ENCODE assay signal across 1 cellular context in genomic region chr5:179235416-179236400, GRCh38.
TF ChIP-seq lines count a peak whose summit lies in the region.

No MANE protein-coding gene starts in this region.

TF ChIP-seq in HepG2, 621 proteins besides CTCF, POLR2A, EP300 and RAD21 (continued from another document):
- TF ChIP-seq BCL3 (CRISPR knock-in tag; IDR thresholded peaks at IDR 0.05) (no peak), ZFP91 (CRISPR knock-in tag; IDR thresholded peaks at IDR 0.05; ENCODE audit: borderline replicate concordance) (no peak)
TF ChIP-seq in HepG2: peak in this region for 0.
